In the genomic region with DNA sequence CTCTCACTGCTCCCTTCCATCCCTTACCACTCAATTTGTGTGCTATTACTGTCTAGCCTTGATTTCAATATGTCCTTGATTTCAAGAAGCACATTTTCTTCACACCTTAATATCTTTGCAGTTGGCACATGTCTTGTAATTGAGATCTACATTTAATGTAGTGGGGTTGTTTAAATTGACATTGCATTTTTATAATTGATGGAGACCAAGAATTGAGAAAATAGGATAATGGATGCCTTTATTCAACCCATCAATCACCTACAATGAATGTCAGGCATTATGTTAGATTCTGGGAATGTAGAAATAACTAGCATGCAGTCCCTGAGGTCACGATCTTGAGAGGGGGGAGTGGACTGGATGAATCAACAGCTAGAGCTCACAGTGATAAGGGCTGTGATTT, we compare ENCODE assay signal across 27 cellular contexts.
"Had no signal": no experiment of that assay in that cellular context is flagged by ENCODE, and none has a peak within 500 bp of the region (broad histone marks: within the 10 kb centered on the region; RNA-seq: fewer than 3 reads in every experiment).

No MANE protein-coding gene starts in this region.

- H3K4me3 ChIP-seq: adrenal gland, ascending aorta, breast epithelium, cardiac muscle cell, colonic mucosa, esophagus muscularis mucosa, gastroesophageal sphincter had no signal

- ATAC-seq: activated CD4-positive, alpha-beta T cell treated with anti-CD3 and anti-CD28 coated beads for 36 hours; activated CD8-positive, alpha-beta memory T cell treated with anti-CD3 and anti-CD28 coated beads, Interleukin-2, amount 10 ng/mL, durations not matched to agents 7 days and 5 days; activated CD8-positive, alpha-beta T cell treated with anti-CD3 and anti-CD28 coated beads, Interleukin-2, amount 10 ng/mL, durations not matched to agents 7 days and 5 days; activated naive CD8-positive, alpha-beta T cell treated with anti-CD3 and anti-CD28 coated beads, Interleukin-2, amount 50 U/mL, for 24 hours; foreskin keratinocyte; gastroesophageal sphincter had no signal

- H3K36me3 ChIP-seq: adrenal gland, ascending aorta, breast epithelium, cardiac muscle cell, colonic mucosa, esophagus muscularis mucosa, gastroesophageal sphincter had no signal

- H3K27me3 ChIP-seq: adrenal gland, ascending aorta, breast epithelium, cardiac muscle cell, colonic mucosa, foreskin keratinocyte had no signal

- H3K4me1 ChIP-seq: ascending aorta, breast epithelium, colonic mucosa, esophagus muscularis mucosa, foreskin keratinocyte, gastroesophageal sphincter had no signal

- H3K9me3 ChIP-seq: adrenal gland, ascending aorta, breast epithelium, colonic mucosa, esophagus muscularis mucosa, gastroesophageal sphincter had no signal

- H3K27ac ChIP-seq: adrenal gland, ascending aorta, breast epithelium, cardiac muscle cell, colonic mucosa, esophagus muscularis mucosa, foreskin keratinocyte, gastroesophageal sphincter had no signal

- DNase-seq: activated CD4-positive, alpha-beta memory T cell treated with anti-CD3 and anti-CD28 coated beads for 36 hours; activated CD4-positive, alpha-beta T cell treated with anti-CD3 and anti-CD28 coated beads for 36 hours; activated CD4-positive, alpha-beta T cell treated with anti-CD3 and anti-CD28 coated beads, Interleukin-2, amount 10 ng/mL, durations not matched to agents 24 days and 14 days; activated CD4-positive, CD25-positive, alpha-beta regulatory T cell; activated CD4-positive, CD25-positive, alpha-beta regulatory T cell treated with anti-CD3 and anti-CD28 coated beads, Interleukin-2, amount 50 U/mL, for 72 hours; activated CD8-positive, alpha-beta memory T cell treated with anti-CD3 and anti-CD28 coated beads, Interleukin-2, amount 10 ng/mL, durations not matched to agents 7 days and 5 days; activated CD8-positive, alpha-beta memory T cell treated with anti-CD3 and anti-CD28 coated beads, Interleukin-2, amount 50 U/mL, for 4 hours; activated CD8-positive, alpha-beta T cell treated with anti-CD3 and anti-CD28 coated beads, Interleukin-2, amount 10 ng/mL, durations not matched to agents 7 days and 5 days; activated effector memory CD4-positive, alpha-beta T cell treated with anti-CD3 and anti-CD28 coated beads, Interleukin-2, amount 50 U/mL, for 16 hours; activated naive CD4-positive, alpha-beta T cell treated with anti-CD3 and anti-CD28 coated beads for 36 hours; activated naive CD8-positive, alpha-beta T cell treated with anti-CD3 and anti-CD28 coated beads for 36 hours; activated naive CD8-positive, alpha-beta T cell treated with anti-CD3 and anti-CD28 coated beads, Interleukin-2, amount 50 U/mL, for 24 hours; activated T-cell treated with anti-CD3 and anti-CD28 coated beads, Interleukin-2, amount 50 U/mL, for 1 hour; activated T-cell treated with anti-CD3 and anti-CD28 coated beads, Interleukin-2, amount 50 U/mL, for 48 hours; adrenal gland; central memory CD4-positive, alpha-beta T cell; cerebellar nuclear complex; colonic mucosa; effector memory CD4-positive, alpha-beta T cell; erythroblast; foreskin keratinocyte; T-helper 2 cell had no signal
